In the genomic region with DNA sequence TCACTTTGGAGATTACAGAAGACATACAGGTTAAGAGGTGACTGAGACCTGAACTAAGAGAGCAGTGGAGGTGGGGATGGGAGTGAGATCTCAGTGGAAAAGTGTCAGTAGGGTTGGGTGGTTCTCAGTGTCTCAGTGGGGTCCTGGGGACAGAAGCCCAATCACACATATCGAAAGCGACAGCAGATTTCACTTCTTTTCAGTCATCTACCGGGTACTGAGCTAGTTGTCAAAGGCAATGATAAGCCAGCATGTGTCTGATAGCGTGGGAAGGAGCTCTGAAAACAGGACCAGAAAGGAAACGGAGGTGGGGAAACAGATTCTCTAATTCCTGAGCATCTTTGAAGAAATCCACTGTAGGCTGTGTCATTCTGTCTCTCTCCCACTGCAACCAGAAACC, we compare ENCODE assay signal across 12 cellular contexts. TPM values are rescaled to one million over a fixed set of nuclear protein-coding genes. Genes with fewer than 3 reads are reported as not detected.
DNase-seq lines count a peak whose midpoint lies in the region; ATAC-seq and TF ChIP-seq lines count a peak whose summit lies in the region.
"Had no signal": no experiment of that assay in that cellular context is flagged by ENCODE, and none has a peak within 500 bp of the region (broad histone marks: within the 10 kb centered on the region; RNA-seq: fewer than 3 reads in every experiment).

No MANE protein-coding gene starts in this region.

- H3K4me3 Mint-ChIP-seq in CD8-positive, alpha-beta memory T cell: no peak overlapping the region
- H3K4me3 Mint-ChIP-seq in activated naive CD8-positive, alpha-beta T cell treated with anti-CD3 and anti-CD28 coated beads for 36 hours: no peak overlapping the region
- H3K4me3 Mint-ChIP-seq: type B pancreatic cell had no signal

- peaks cover 18 to 29% (median 26%) of the 10 kb centered on the region in 3 donors for H3K4me1 Mint-ChIP-seq in CD8-positive, alpha-beta memory T cell
- H3K4me1 Mint-ChIP-seq in activated naive CD8-positive, alpha-beta T cell treated with anti-CD3 and anti-CD28 coated beads for 36 hours: peaks cover 11% of the 10 kb centered on the region

- peaks cover 58% of the 10 kb centered on the region for H3K4me1 ChIP-seq in CD8-positive, alpha-beta memory T cell (ENCODE audit: insufficient read depth, low read length)
- peaks cover 13 to 19% of the 10 kb centered on the region in 2 donors for H3K4me1 ChIP-seq in thyroid gland

- H3K36me3 ChIP-seq in CD8-positive, alpha-beta memory T cell (ENCODE audit: insufficient read depth, low read length): no peaks in the 10 kb centered on the region
- H3K36me3 ChIP-seq in thyroid gland: no peaks in the 10 kb centered on the region

- intact Hi-C loops in thyroid gland (cut with DNase I): no loop called here

- H3K27ac ChIP-seq in CD8-positive, alpha-beta memory T cell (ENCODE audit: low read depth, low read length): no peak overlapping the region
- no peak overlapping the region for H3K27ac ChIP-seq in thyroid gland

- H3K27ac Mint-ChIP-seq in CD8-positive, alpha-beta memory T cell: no peak overlapping the region
- H3K27ac Mint-ChIP-seq in activated naive CD8-positive, alpha-beta T cell treated with anti-CD3 and anti-CD28 coated beads for 36 hours: no peak overlapping the region
- H3K27ac Mint-ChIP-seq: type B pancreatic cell had no signal

- no peaks in the 10 kb centered on the region for H3K27me3 ChIP-seq in CD8-positive, alpha-beta memory T cell (ENCODE audit: insufficient read depth, low read length, poor library complexity, severe bottlenecking)
- H3K27me3 ChIP-seq in thyroid gland: no peaks in the 10 kb centered on the region

- CTCF ChIA-PET in CD8-positive, alpha-beta memory T cell (lab: Charles Lee): interaction anchor here (2.1 kb wide), 1 partner anchor 10 kb away, joined by 5 read pairs; no protein-coding TSS in a partner anchor

- peaks cover 0 to 14% (median 7%) of the 10 kb centered on the region in 5 donors for H3K9me3 Mint-ChIP-seq in CD8-positive, alpha-beta memory T cell
- peaks cover 3% of the 10 kb centered on the region for H3K9me3 Mint-ChIP-seq in activated naive CD8-positive, alpha-beta T cell treated with anti-CD3 and anti-CD28 coated beads for 36 hours

- H3K9me3 ChIP-seq in CD8-positive, alpha-beta memory T cell (ENCODE audit: low read length): no peaks in the 10 kb centered on the region
- no peaks in the 10 kb centered on the region for H3K9me3 ChIP-seq in thyroid gland

- 96% methylated on average over 5 of the region's 5 CpGs for WGBS in thyroid gland, 2 donors

- peak; percentile 52 for ATAC-seq in HG03159 (IDR thresholded peaks at IDR 0.05; ENCODE audit: unreplicated experiment)
- ATAC-seq: Right ventricle myocardium inferior had no signal

- H3K4me3 ChIP-seq in CD8-positive, alpha-beta memory T cell (ENCODE audit: low read length): peak overlapping the region; percentile 43
- H3K4me3 ChIP-seq in thyroid gland (replicated peaks in 1 of 3): no peak overlapping the region

- H3K36me3 Mint-ChIP-seq in CD8-positive, alpha-beta memory T cell: peaks cover 0 to 18% (median 0%) of the 10 kb centered on the region in 3 donors
- no peaks in the 10 kb centered on the region for H3K36me3 Mint-ChIP-seq in activated naive CD8-positive, alpha-beta T cell treated with anti-CD3 and anti-CD28 coated beads for 36 hours
- H3K36me3 Mint-ChIP-seq: type B pancreatic cell had no signal

- no peaks in the 10 kb centered on the region for H3K27me3 Mint-ChIP-seq in CD8-positive, alpha-beta memory T cell
- no peaks in the 10 kb centered on the region for H3K27me3 Mint-ChIP-seq in activated naive CD8-positive, alpha-beta T cell treated with anti-CD3 and anti-CD28 coated beads for 36 hours
- H3K27me3 Mint-ChIP-seq: type B pancreatic cell had no signal

- POLR2A ChIA-PET in CD8-positive, alpha-beta memory T cell (lab: Charles Lee): no interaction called here

- no peak for TF ChIP-seq POLR2A in thyroid gland (IDR thresholded peaks at IDR 0.05)

- DNase-seq in CD8-positive, alpha-beta memory T cell: no peak
- DNase-seq in GM19238 (ENCODE audit: insufficient read length, low spot score) (peak; percentile 16), thyroid gland (no peak), DMS53 (lab: John Stamatoyannopoulos, UW) (no peak), OCI-M2 (lab: John Stamatoyannopoulos, UW; ENCODE audit: unreplicated experiment) (no peak), HUDEP-2 (lab: John Stamatoyannopoulos, UW; ENCODE audit: unreplicated experiment in 76 of 76) (no peak)
- peak; percentile 33 for DNase-seq in activated naive CD8-positive, alpha-beta T cell treated with anti-CD3 and anti-CD28 coated beads for 36 hours
- DNase-seq: aorta, NCI-H510A treated with DMSO at 0.1 percent for 48 hours had no signal

- TF ChIP-seq CTCF in thyroid gland (IDR thresholded peaks at IDR 0.05): no peak

RNA-seq across cellular contexts. Expression of gene RHOU, which starts 59.5 kb away (rescaled TPM):
- under 1 TPM; 0.64 to 0.88 TPM for total RNA-seq in CD8-positive, alpha-beta memory T cell
- polyA plus RNA-seq in CD8-positive, alpha-beta memory T cell: 2.3 TPM
- total RNA-seq in activated naive CD8-positive, alpha-beta T cell treated with anti-CD3 and anti-CD28 coated beads for 36 hours: 1 to 10 TPM; 1.0 to 1.3 TPM
- 10 to 100 TPM; 18.5 to 38.4 (median 23.5) TPM for total RNA-seq in thyroid gland

Comparison
In these comparisons a context has a peak if more than half of its experiments do, and no peak if none do; other contexts are left out.
1. DNase-seq: peak in GM19238 (single experiment) and activated naive CD8-positive, alpha-beta T cell treated with anti-CD3 and anti-CD28 coated beads for 36 hours (single experiment); none in CD8-positive, alpha-beta memory T cell (0 of 5), thyroid gland (0 of 2), DMS53 (single experiment), OCI-M2 (single experiment) and HUDEP-2 (0 of 76).
2. RNA of gene RHOU, which starts 59.5 kb away (total RNA-seq): 18.5 to 38.4 TPM in thyroid gland; 1.0 to 1.3 TPM in activated naive CD8-positive, alpha-beta T cell treated with anti-CD3 and anti-CD28 coated beads for 36 hours and 0.64 to 0.88 TPM in CD8-positive, alpha-beta memory T cell; every median in the first group is over 4 times any median in the second.